Comparison of ENCODE assay signal across 2 cellular contexts in the genomic region with DNA sequence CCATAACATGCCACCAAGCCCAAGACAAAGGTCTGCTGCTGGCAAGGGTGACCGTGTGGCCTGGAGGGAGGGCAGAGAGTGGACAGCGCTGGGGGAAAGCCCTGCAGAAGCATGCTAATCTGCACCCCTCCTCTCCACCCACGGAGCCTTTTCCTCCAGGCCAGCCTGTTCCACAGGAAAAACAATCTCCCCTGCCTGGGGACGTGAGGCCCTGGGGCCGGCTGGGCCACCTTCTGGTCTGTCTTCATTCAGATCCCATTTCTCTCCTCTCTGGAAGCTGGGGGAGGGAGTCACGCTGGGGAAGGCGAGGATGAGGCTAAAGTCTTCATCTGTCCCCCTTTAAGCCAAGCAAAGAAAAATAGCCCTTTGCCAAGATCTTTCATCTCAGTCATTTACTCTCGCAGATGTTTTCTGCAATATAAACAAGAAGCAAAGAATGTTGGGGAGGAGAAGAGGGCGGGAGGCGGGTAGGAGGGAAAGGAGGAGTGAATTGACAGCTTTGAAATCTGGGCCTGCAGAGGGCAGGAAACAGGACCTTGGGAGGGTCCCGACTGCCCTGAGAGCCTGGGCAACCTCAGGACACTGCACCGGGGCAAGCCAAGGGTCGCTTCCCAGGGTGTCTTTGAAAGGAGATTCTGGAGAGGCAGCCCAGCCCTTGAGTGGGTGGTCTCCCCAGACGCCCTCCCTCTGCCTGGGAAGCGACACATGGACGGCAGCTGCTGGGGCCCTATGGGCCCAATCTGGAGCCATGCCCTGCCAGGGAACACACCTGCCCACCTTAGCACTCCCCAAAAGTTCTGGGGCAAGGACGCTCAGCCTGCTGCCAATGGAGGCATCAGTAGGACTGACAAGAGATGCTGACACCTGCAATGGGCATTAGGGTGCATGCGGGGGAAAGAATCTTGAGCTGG.
TF ChIP-seq lines count a peak whose summit lies in the region.

No MANE protein-coding gene starts in this region.

TF ChIP-seq in H1, 55 proteins besides CTCF, POLR2A, EP300 and RAD21 (continued from another document):
- TF ChIP-seq EGR1 (IDR thresholded peaks at IDR 0.05; ENCODE audit: borderline replicate concordance, low read depth, low read length) (no peak), ASH2L (IDR thresholded peaks at IDR 0.05; ENCODE audit: low read length) (no peak), CEBPB (IDR thresholded peaks at IDR 0.05; ENCODE audit: low read depth, low read length) (no peak), TEAD4 (IDR thresholded peaks at IDR 0.05; ENCODE audit: low read depth, low read length) (no peak), POU5F1 (IDR thresholded peaks at IDR 0.05; ENCODE audit: low read depth, low read length) (no peak), TCF12 (IDR thresholded peaks at IDR 0.05; ENCODE audit: low read depth, low read length) (no peak), KDM5A (IDR thresholded peaks at IDR 0.05; ENCODE audit: low read length) (no peak)
- TF ChIP-seq, protein P1, sequence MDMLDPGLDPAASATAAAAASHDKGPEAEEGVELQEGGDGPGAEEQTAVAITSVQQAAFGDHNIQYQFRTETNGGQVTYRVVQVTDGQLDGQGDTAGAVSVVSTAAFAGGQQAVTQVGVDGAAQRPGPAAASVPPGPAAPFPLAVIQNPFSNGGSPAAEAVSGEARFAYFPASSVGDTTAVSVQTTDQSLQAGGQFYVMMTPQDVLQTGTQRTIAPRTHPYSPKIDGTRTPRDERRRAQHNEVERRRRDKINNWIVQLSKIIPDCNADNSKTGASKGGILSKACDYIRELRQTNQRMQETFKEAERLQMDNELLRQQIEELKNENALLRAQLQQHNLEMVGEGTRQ (IDR thresholded peaks at IDR 0.05; ENCODE audit: low read length): no peak
TF ChIP-seq in H1: peak in this region for 0.

TF ChIP-seq in HepG2, 621 proteins besides CTCF, POLR2A, EP300 and RAD21:
- TF ChIP-seq, protein P2, sequence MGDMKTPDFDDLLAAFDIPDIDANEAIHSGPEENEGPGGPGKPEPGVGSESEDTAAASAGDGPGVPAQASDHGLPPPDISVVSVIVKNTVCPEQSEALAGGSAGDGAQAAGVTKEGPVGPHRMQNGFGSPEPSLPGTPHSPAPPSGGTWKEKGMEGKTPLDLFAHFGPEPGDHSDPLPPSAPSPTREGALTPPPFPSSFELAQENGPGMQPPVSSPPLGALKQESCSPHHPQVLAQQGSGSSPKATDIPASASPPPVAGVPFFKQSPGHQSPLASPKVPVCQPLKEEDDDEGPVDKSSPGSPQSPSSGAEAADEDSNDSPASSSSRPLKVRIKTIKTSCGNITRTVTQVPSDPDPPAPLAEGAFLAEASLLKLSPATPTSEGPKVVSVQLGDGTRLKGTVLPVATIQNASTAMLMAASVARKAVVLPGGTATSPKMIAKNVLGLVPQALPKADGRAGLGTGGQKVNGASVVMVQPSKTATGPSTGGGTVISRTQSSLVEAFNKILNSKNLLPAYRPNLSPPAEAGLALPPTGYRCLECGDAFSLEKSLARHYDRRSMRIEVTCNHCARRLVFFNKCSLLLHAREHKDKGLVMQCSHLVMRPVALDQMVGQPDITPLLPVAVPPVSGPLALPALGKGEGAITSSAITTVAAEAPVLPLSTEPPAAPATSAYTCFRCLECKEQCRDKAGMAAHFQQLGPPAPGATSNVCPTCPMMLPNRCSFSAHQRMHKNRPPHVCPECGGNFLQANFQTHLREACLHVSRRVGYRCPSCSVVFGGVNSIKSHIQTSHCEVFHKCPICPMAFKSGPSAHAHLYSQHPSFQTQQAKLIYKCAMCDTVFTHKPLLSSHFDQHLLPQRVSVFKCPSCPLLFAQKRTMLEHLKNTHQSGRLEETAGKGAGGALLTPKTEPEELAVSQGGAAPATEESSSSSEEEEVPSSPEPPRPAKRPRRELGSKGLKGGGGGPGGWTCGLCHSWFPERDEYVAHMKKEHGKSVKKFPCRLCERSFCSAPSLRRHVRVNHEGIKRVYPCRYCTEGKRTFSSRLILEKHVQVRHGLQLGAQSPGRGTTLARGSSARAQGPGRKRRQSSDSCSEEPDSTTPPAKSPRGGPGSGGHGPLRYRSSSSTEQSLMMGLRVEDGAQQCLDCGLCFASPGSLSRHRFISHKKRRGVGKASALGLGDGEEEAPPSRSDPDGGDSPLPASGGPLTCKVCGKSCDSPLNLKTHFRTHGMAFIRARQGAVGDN (CRISPR knock-in tag; IDR thresholded peaks at IDR 0.05): peak; percentile 38
- TF ChIP-seq SUZ12 (IDR thresholded peaks at IDR 0.05; ENCODE audit: low read depth, low read length) (no peak), KLF13 (CRISPR knock-in tag; IDR thresholded peaks at IDR 0.05) (no peak), SAP130 (CRISPR knock-in tag; IDR thresholded peaks at IDR 0.05; ENCODE audit: low read depth) (no peak), MIER3 (CRISPR knock-in tag; IDR thresholded peaks at IDR 0.05; ENCODE audit: borderline replicate concordance) (no peak), ZNF614 (CRISPR knock-in tag; IDR thresholded peaks at IDR 0.05; ENCODE audit: borderline replicate concordance) (no peak), ATF1 (CRISPR knock-in tag; IDR thresholded peaks at IDR 0.05) (no peak)
